1 cellular context compared by ENCODE assay signal in the genomic region with DNA sequence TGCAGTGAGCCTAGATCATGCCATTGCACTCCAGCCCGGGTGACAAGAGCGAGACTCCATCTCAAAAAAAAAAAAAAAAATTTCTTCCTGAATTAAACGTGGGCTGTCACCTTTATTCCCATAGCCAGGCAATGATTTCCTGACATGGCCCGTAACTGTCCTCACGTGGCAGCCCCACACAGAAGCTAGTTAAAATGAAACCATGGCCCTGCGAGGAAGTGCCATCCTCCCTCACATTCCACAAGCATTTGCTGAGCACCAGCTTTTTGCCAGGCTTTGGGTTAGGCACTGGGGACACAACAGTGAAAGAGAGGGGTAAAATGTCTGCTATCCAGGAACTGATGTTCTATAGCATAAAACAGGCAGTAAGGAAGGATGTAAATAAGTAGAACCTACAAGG.
TF ChIP-seq lines count a peak whose summit lies in the region.

No MANE protein-coding gene starts in this region.

TF ChIP-seq in SK-N-SH, 30 proteins besides CTCF, POLR2A, EP300 and RAD21 (continued from another document):
- TF ChIP-seq, protein P1, sequence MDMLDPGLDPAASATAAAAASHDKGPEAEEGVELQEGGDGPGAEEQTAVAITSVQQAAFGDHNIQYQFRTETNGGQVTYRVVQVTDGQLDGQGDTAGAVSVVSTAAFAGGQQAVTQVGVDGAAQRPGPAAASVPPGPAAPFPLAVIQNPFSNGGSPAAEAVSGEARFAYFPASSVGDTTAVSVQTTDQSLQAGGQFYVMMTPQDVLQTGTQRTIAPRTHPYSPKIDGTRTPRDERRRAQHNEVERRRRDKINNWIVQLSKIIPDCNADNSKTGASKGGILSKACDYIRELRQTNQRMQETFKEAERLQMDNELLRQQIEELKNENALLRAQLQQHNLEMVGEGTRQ (IDR thresholded peaks at IDR 0.05; ENCODE audit: borderline replicate concordance, low read depth, low read length), result no peak
- TF ChIP-seq YY1 (IDR thresholded peaks at IDR 0.05; ENCODE audit: low read depth), result no peak
- no peak for TF ChIP-seq FOXJ3 (CRISPR knock-in tag; IDR thresholded peaks at IDR 0.05)
- TF ChIP-seq RCOR1 (IDR thresholded peaks at IDR 0.05; ENCODE audit: low read length), result no peak
- no peak for TF ChIP-seq NFIC (IDR thresholded peaks at IDR 0.05; ENCODE audit: borderline replicate concordance)
- TF ChIP-seq, protein P2, sequence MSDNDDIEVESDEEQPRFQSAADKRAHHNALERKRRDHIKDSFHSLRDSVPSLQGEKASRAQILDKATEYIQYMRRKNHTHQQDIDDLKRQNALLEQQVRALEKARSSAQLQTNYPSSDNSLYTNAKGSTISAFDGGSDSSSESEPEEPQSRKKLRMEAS (IDR thresholded peaks at IDR 0.05; ENCODE audit: low read depth), result no peak
